27 cellular contexts compared by ENCODE assay signal in genomic region chr7:49644402-49645166, GRCh38.
"Had no signal": no experiment of that assay in that cellular context is flagged by ENCODE, and none has a peak within 500 bp of the region (broad histone marks: within the 10 kb centered on the region; RNA-seq: fewer than 3 reads in every experiment).

No MANE protein-coding gene starts in this region.

- H3K4me3 Mint-ChIP-seq: activated B cell treated with CpG ODN at 0.5 μM for 24 hours; activated CD4-positive, alpha-beta T cell treated with anti-CD3 and anti-CD28 coated beads, Interleukin-2, amount 10 ng/mL, durations not matched to agents 24 days and 14 days; activated CD8-positive, alpha-beta T cell treated with anti-CD3 and anti-CD28 coated beads, Interleukin-2, amount 10 ng/mL, durations not matched to agents 7 days and 5 days; activated naive CD8-positive, alpha-beta T cell treated with anti-CD3 and anti-CD28 coated beads, Interleukin-2, amount 10 ng/mL, durations not matched to agents 7 days and 5 days; activated T-cell treated with anti-CD3 and anti-CD28 coated beads, Interleukin-2, amount 50 U/mL, for 24 hours; endodermal cell; nephron; stimulated activated naive CD8-positive, alpha-beta T cell treated with anti-CD3 and anti-CD28 coated beads, Interleukin-15, amount 100 ng/mL, for 72 hours; T-helper 2 cell treated with Interferon-gamma antibody and Interleukin-4, amounts not matched to agents 5 μg/mL and 100 μg/mL, for 36 hours had no signal

- DNase-seq: activated B cell treated with CpG ODN at 0.5 μM for 24 hours; activated CD4-positive, alpha-beta T cell treated with anti-CD3 and anti-CD28 coated beads, Interleukin-2, amount 10 ng/mL, durations not matched to agents 24 days and 14 days; activated CD8-positive, alpha-beta T cell treated with anti-CD3 and anti-CD28 coated beads, Interleukin-2, amount 10 ng/mL, durations not matched to agents 7 days and 5 days; activated naive CD4-positive, alpha-beta T cell treated with Interleukin-2 at 50 U/mL for 16 hours; activated naive CD8-positive, alpha-beta T cell treated with anti-CD3 and anti-CD28 coated beads, Interleukin-2, amount 10 ng/mL, durations not matched to agents 7 days and 5 days; activated T-cell treated with anti-CD3 and anti-CD28 coated beads, Interleukin-2, amount 50 U/mL, for 24 hours; amygdala; body of pancreas; caudate nucleus; dorsolateral prefrontal cortex; endodermal cell; foreskin melanocyte; glutamatergic neuron; hippocampal formation; left lung; midbrain; ovary; right lobe of liver; small intestine; stimulated activated CD4-positive, alpha-beta T cell treated with anti-CD3 and anti-CD28 coated beads, Interleukin-4, amount 100 ng/mL, for 1 hour; stimulated activated naive CD8-positive, alpha-beta T cell treated with anti-CD3 and anti-CD28 coated beads, Interleukin-15, amount 100 ng/mL, for 72 hours; transverse colon had no signal

- H3K27me3 ChIP-seq: body of pancreas, left lung, ovary, right lobe of liver, suprapubic skin, transverse colon had no signal

- H3K27ac Mint-ChIP-seq: activated B cell treated with CpG ODN at 0.5 μM for 24 hours; activated CD4-positive, alpha-beta T cell treated with anti-CD3 and anti-CD28 coated beads, Interleukin-2, amount 10 ng/mL, durations not matched to agents 24 days and 14 days; activated CD8-positive, alpha-beta T cell treated with anti-CD3 and anti-CD28 coated beads, Interleukin-2, amount 10 ng/mL, durations not matched to agents 7 days and 5 days; activated naive CD8-positive, alpha-beta T cell treated with anti-CD3 and anti-CD28 coated beads, Interleukin-2, amount 10 ng/mL, durations not matched to agents 7 days and 5 days; activated T-cell treated with anti-CD3 and anti-CD28 coated beads, Interleukin-2, amount 50 U/mL, for 24 hours; activated T-helper 2 cell treated with anti-CD3 and anti-CD28 coated beads, Interferon-gamma antibody, Interleukin-2, Interleukin-4, amounts not matched to agents 10 μg/mL and 5 μg/mL and 100 μg/mL, durations not matched to agents 14 hours and 24 hours and 36 hours; endodermal cell; nephron; stimulated activated naive CD8-positive, alpha-beta T cell treated with anti-CD3 and anti-CD28 coated beads, Interleukin-15, amount 100 ng/mL, for 72 hours; T-helper 2 cell treated with Interferon-gamma antibody and Interleukin-4, amounts not matched to agents 5 μg/mL and 100 μg/mL, for 36 hours had no signal

- H3K4me1 Mint-ChIP-seq: activated B cell treated with CpG ODN at 0.5 μM for 24 hours; activated CD4-positive, alpha-beta T cell treated with anti-CD3 and anti-CD28 coated beads, Interleukin-2, amount 10 ng/mL, durations not matched to agents 24 days and 14 days; activated naive CD8-positive, alpha-beta T cell treated with anti-CD3 and anti-CD28 coated beads, Interleukin-2, amount 10 ng/mL, durations not matched to agents 7 days and 5 days; endodermal cell; stimulated activated naive CD8-positive, alpha-beta T cell treated with anti-CD3 and anti-CD28 coated beads, Interleukin-15, amount 100 ng/mL, for 72 hours had no signal

- H3K9me3 ChIP-seq: body of pancreas, left lung, ovary, right lobe of liver, suprapubic skin, transverse colon had no signal

- H3K9me3 Mint-ChIP-seq: activated B cell treated with CpG ODN at 0.5 μM for 24 hours; activated CD4-positive, alpha-beta T cell treated with anti-CD3 and anti-CD28 coated beads, Interleukin-2, amount 10 ng/mL, durations not matched to agents 24 days and 14 days; activated naive CD8-positive, alpha-beta T cell treated with anti-CD3 and anti-CD28 coated beads, Interleukin-2, amount 10 ng/mL, durations not matched to agents 7 days and 5 days; stimulated activated naive CD8-positive, alpha-beta T cell treated with anti-CD3 and anti-CD28 coated beads, Interleukin-15, amount 100 ng/mL, for 72 hours had no signal

- ATAC-seq: activated CD8-positive, alpha-beta T cell treated with anti-CD3 and anti-CD28 coated beads, Interleukin-2, amount 10 ng/mL, durations not matched to agents 7 days and 5 days; body of pancreas; left lung; right lobe of liver; stimulated activated naive CD8-positive, alpha-beta T cell treated with anti-CD3 and anti-CD28 coated beads, Interleukin-15, amount 100 ng/mL, for 72 hours had no signal

- H3K4me1 ChIP-seq: body of pancreas, left lung, right lobe of liver, suprapubic skin, transverse colon had no signal

- H3K4me3 ChIP-seq: body of pancreas, dorsolateral prefrontal cortex, left lung, ovary, right lobe of liver, suprapubic skin, transverse colon had no signal

- H3K36me3 ChIP-seq: left lung, ovary, right lobe of liver, suprapubic skin, transverse colon had no signal

- H3K36me3 Mint-ChIP-seq: activated naive CD8-positive, alpha-beta T cell treated with anti-CD3 and anti-CD28 coated beads, Interleukin-2, amount 10 ng/mL, durations not matched to agents 7 days and 5 days had no signal

- H3K27me3 Mint-ChIP-seq: activated B cell treated with CpG ODN at 0.5 μM for 24 hours; activated CD4-positive, alpha-beta T cell treated with anti-CD3 and anti-CD28 coated beads, Interleukin-2, amount 10 ng/mL, durations not matched to agents 24 days and 14 days; activated naive CD8-positive, alpha-beta T cell treated with anti-CD3 and anti-CD28 coated beads, Interleukin-2, amount 10 ng/mL, durations not matched to agents 7 days and 5 days; activated T-cell treated with anti-CD3 and anti-CD28 coated beads, Interleukin-2, amount 50 U/mL, for 24 hours; stimulated activated naive CD8-positive, alpha-beta T cell treated with anti-CD3 and anti-CD28 coated beads, Interleukin-15, amount 100 ng/mL, for 72 hours had no signal

- H3K27ac ChIP-seq: body of pancreas, dorsolateral prefrontal cortex, epithelial cell of prostate, left lung, ovary, right lobe of liver, suprapubic skin, transverse colon had no signal
